In the genomic region with DNA sequence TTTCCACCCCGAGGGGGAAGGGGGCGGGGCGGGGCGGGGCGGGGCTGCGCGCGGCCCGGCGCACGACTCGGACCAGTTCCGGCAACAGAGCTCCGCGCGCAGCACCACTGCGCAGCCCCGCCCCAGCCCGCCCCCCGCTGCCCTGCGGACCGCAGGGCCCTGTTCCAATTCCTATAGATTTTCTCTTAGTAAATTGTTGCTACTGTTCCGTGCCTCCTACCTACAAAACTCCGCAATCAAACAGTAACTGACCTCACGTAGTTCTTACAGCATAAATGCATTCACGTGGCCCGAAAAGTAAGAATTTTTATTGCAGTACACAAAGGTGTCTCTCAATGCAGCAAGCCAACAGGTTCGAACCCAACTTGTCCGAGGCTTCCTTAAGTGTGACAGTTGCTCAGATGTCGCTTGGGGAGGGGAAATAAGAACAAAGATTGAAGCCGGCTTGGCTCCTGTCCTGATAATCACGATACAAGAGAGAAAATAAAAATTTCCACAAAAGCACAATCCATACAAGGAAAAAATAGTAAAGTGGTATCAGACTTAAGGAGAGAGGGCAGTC, we compare ENCODE assay signal across 8 cellular contexts. TPM values are rescaled to one million over a fixed set of nuclear protein-coding genes. Genes with fewer than 3 reads are reported as not detected.
DNase-seq lines count a peak whose midpoint lies in the region; ATAC-seq and TF ChIP-seq lines count a peak whose summit lies in the region.

No MANE protein-coding gene starts in this region.

- peak overlapping the region; percentile 75 for H3K4me2 ChIP-seq in parathyroid adenoma (ENCODE audit: low read length)

- H3K9ac ChIP-seq in adipocyte (ENCODE audit: low read length) (peak overlapping the region; percentile 95), parathyroid adenoma (no peak overlapping the region)

- TF ChIP-seq CTCF in heart right ventricle (IDR thresholded peaks at IDR 0.05) = no peak
- no peak for TF ChIP-seq CTCF in parathyroid adenoma (IDR thresholded peaks at IDR 0.05)

- DNase-seq in COLO668 (lab: John Stamatoyannopoulos, UW; ENCODE audit: unreplicated experiment) (peak; percentile 86), NCI-H526 treated with DMSO at 0.1 percent for 48 hours (lab: John Stamatoyannopoulos, UW) (peak; percentile 65), adipocyte (ENCODE audit: low read depth) (peak; percentile 87), heart right ventricle (no peak), glomerular visceral epithelial cell (ENCODE audit: extremely low spot score) (no peak)

- no peaks in the 10 kb centered on the region for H3K27me3 ChIP-seq in adipocyte (replicated peaks; ENCODE audit: control insufficient read depth, insufficient read depth, low read length)
- no peaks in the 10 kb centered on the region for H3K27me3 ChIP-seq in heart right ventricle
- no peaks in the 10 kb centered on the region for H3K27me3 ChIP-seq in parathyroid adenoma (ENCODE audit: control insufficient read depth, insufficient read depth, low read length)

- H3K36me3 ChIP-seq in adipocyte (ENCODE audit: control insufficient read depth, insufficient read depth, low read length, severe bottlenecking) = peaks cover 1% of the 10 kb centered on the region
- peaks cover 0 to 2% (median 0%) of the 10 kb centered on the region in 9 donors for H3K36me3 ChIP-seq in heart right ventricle
- no peaks in the 10 kb centered on the region for H3K36me3 ChIP-seq in parathyroid adenoma (ENCODE audit: control insufficient read depth, insufficient read depth, low read length)

- H3K4me3 ChIP-seq in adipocyte (ENCODE audit: low read length) (peak overlapping the region; percentile 95), heart right ventricle (peak overlapping the region; percentile 70 to 94 (median 82)), parathyroid adenoma (ENCODE audit: low read depth, low read length) (peak overlapping the region; percentile 69)

- intact Hi-C loops in heart right ventricle (cut with DNase I) = loop anchor here in 3 of 10 donors (10.0 kb wide), 1 partner anchor 84 kb away; no protein-coding TSS in a partner anchor

- H3K4me1 ChIP-seq in adipocyte (ENCODE audit: control insufficient read depth, insufficient read depth, low read length) (peaks cover 33% of the 10 kb centered on the region), heart right ventricle (peaks cover 0 to 44% (median 30%) of the 10 kb centered on the region in 9 donors), parathyroid adenoma (peaks cover 3% of the 10 kb centered on the region)

- peak overlapping the region; percentile 88 for H2AFZ ChIP-seq in parathyroid adenoma

- 0 to 1% methylated on average over 31 to 32 of the region's 32 CpGs for WGBS in heart right ventricle, 2 donors

- H3K27ac ChIP-seq in heart right ventricle (peak overlapping the region; percentile 83 to 94 (median 90)), parathyroid adenoma (peak overlapping the region; percentile 80)

- ATAC-seq in GM18909 (IDR thresholded peaks at IDR 0.05; ENCODE audit: poor library complexity, unreplicated experiment) = peak; percentile 70
- peak; percentile 60 for ATAC-seq in HG03066 (IDR thresholded peaks at IDR 0.05; ENCODE audit: low read depth, unreplicated experiment)
- ATAC-seq in heart right ventricle = peak; percentile 89 to 96 (median 92)

- H3K9me3 ChIP-seq in adipocyte (ENCODE audit: control insufficient read depth, low read length) (no peaks in the 10 kb centered on the region), heart right ventricle (peaks cover 0 to 5% (median 0%) of the 10 kb centered on the region in 11 donors), parathyroid adenoma (ENCODE audit: control insufficient read depth, low read length) (no peaks in the 10 kb centered on the region)

- peaks cover 3% of the 10 kb centered on the region for H3K79me2 ChIP-seq in parathyroid adenoma

RNA-seq across cellular contexts. Expression of a gene that starts 1.2 kb away (rescaled TPM):
- 10 to 100 TPM; 21.1 to 56.0 (median 33.9) TPM for total RNA-seq in heart right ventricle
- polyA plus RNA-seq in heart right ventricle = 1 to 10 TPM; 6.4 to 8.3 TPM

Comparison
In these comparisons a context has a peak if more than half of its experiments do, and no peak if none do; other contexts are left out.
1. DNase-seq: peak in COLO668 (single experiment), NCI-H526 treated with DMSO at 0.1 percent for 48 hours (single experiment) and adipocyte (single experiment); none in heart right ventricle (0 of 2) and glomerular visceral epithelial cell (single experiment).
2. Peak in every context shown above with its lines, with median percentiles within 50 percentile points of each other: ATAC-seq and H3K4me3 ChIP-seq.